In genomic region chr3:125651246-125651645, GRCh38 we compare ENCODE assay signal across 14 cellular contexts. TPM values are rescaled to one million over a fixed set of nuclear protein-coding genes. Genes with fewer than 3 reads are reported as not detected.
DNase-seq lines count a peak whose midpoint lies in the region; ATAC-seq and TF ChIP-seq lines count a peak whose summit lies in the region.
"Had no signal": no experiment of that assay in that cellular context is flagged by ENCODE, and none has a peak within 500 bp of the region (broad histone marks: within the 10 kb centered on the region; RNA-seq: fewer than 3 reads in every experiment).

No MANE protein-coding gene starts in this region.

- H3K9ac ChIP-seq in colonic mucosa (ENCODE audit: low read depth in 2 of 2, low read length in 2 of 2) = no peak overlapping the region
- H3K9ac ChIP-seq: neural progenitor cell had no signal

- peaks cover 22% of the 10 kb centered on the region for H3K4me1 ChIP-seq in psoas muscle
- no peaks in the 10 kb centered on the region for H3K4me1 ChIP-seq in colonic mucosa

- H3K4me3 ChIP-seq in fibroblast of mammary gland (ENCODE audit: control insufficient read depth, low read depth, low read length) (no peak overlapping the region), psoas muscle (no peak overlapping the region), coronary artery (no peak overlapping the region), colonic mucosa (no peak overlapping the region)
- H3K4me3 ChIP-seq: cardiac muscle cell, neural progenitor cell, skin epidermis had no signal

- no peaks in the 10 kb centered on the region for H3K27me3 ChIP-seq in psoas muscle (ENCODE audit: insufficient read depth in 3 of 3, low read length in 2 of 3)
- H3K27me3 ChIP-seq in colonic mucosa = no peaks in the 10 kb centered on the region
- H3K27me3 ChIP-seq: cardiac muscle cell, neural progenitor cell had no signal

- TF ChIP-seq CTCF in fibroblast of mammary gland (conservative IDR thresholded peaks at IDR 0.05; ENCODE audit: control insufficient read depth, insufficient read depth, low read depth, low read length) = no peak
- TF ChIP-seq CTCF in psoas muscle (IDR thresholded peaks at IDR 0.05) = no peak
- TF ChIP-seq CTCF in coronary artery (IDR thresholded peaks at IDR 0.05) = no peak
- TF ChIP-seq CTCF in colonic mucosa (IDR thresholded peaks at IDR 0.05) = no peak

- WGBS in psoas muscle, 3 donors = 38 to 65% (median 45%) methylated on average over 5 of the region's 5 CpGs

- intact Hi-C loops in psoas muscle (cut with DNase I) = no loop called here
- intact Hi-C loops in colonic mucosa (cut with DNase I) = no loop called here

- no peaks in the 10 kb centered on the region for H3K9me3 ChIP-seq in psoas muscle
- no peaks in the 10 kb centered on the region for H3K9me3 ChIP-seq in colonic mucosa

- peak overlapping the region; percentile 15 for H3K27ac ChIP-seq in psoas muscle
- H3K27ac ChIP-seq in coronary artery = no peak overlapping the region
- no peak overlapping the region for H3K27ac ChIP-seq in colonic mucosa
- H3K27ac ChIP-seq: cardiac muscle cell, neural progenitor cell, skin epidermis had no signal

- DNase-seq in H4 (ENCODE audit: low spot score) (peak; percentile 25), NCI-H82 (lab: John Stamatoyannopoulos, UW) (peak; percentile 91), fibroblast of mammary gland (ENCODE audit: low read depth) (peak; percentile 41), psoas muscle (no peak), coronary artery (ENCODE audit: low spot score) (no peak), inferior parietal cortex (ENCODE audit: extremely low spot score) (no peak), colonic mucosa (no peak)
- DNase-seq in activated CD4-positive, alpha-beta T cell treated with anti-CD3 and anti-CD28 coated beads for 48 hours = no peak
- DNase-seq: DND-41, kidney had no signal

- no peaks in the 10 kb centered on the region for H3K36me3 ChIP-seq in psoas muscle (ENCODE audit: insufficient read depth in 1 of 2, low read depth in 1 of 2)
- H3K36me3 ChIP-seq in colonic mucosa = no peaks in the 10 kb centered on the region
- H3K36me3 ChIP-seq: cardiac muscle cell, neural progenitor cell had no signal

- peak; percentile 56 to 87 (median 72) for ATAC-seq in psoas muscle
- ATAC-seq: activated CD4-positive, CD25-positive, alpha-beta regulatory T cell treated with anti-CD3 and anti-CD28 coated beads, Interleukin-2, amount 50 U/mL, for 24 hours had no signal

RNA-seq across cellular contexts. Expression of gene OSBPL11, which starts 55.9 kb away (rescaled TPM):
- total RNA-seq in H4 (2014; rRNA removed; shearing (Covaris generic)) = 7.9 and 10.9 TPM in 2 replicates
- total RNA-seq in psoas muscle (10 to 100 TPM; 24.1 to 74.7 (median 50.1) TPM), colonic mucosa (10 to 100 TPM in 1 of 2 donors, 1 to 10 TPM in 1; 9.9 to 21.2 TPM)
- polyA plus RNA-seq in psoas muscle = 10 to 100 TPM; 15.1 to 57.3 (median 36.9) TPM

Comparison
In these comparisons a context has a peak if more than half of its experiments do, and no peak if none do; other contexts are left out.
1. DNase-seq: peak in H4 (single experiment), NCI-H82 (single experiment) and fibroblast of mammary gland (single experiment); none in psoas muscle (0 of 2), coronary artery (single experiment), inferior parietal cortex (single experiment), activated CD4-positive, alpha-beta T cell treated with anti-CD3 and anti-CD28 coated beads for 48 hours (single experiment) and colonic mucosa (single experiment).